ENCODE assay signal across 17 cellular contexts in genomic region chr2:20631617-20632307, GRCh38. TPM values are rescaled to one million over a fixed set of nuclear protein-coding genes. Genes with fewer than 3 reads are reported as not detected.
A peak's percentile ranks its signal among the peaks of the same experiment; 100 is the strongest.
DNase-seq lines count a peak whose midpoint lies in the region; ATAC-seq and TF ChIP-seq lines count a peak whose summit lies in the region.
"Had no signal": no experiment of that assay in that cellular context is flagged by ENCODE, and none has a peak within 500 bp of the region (broad histone marks: within the 10 kb centered on the region; RNA-seq: fewer than 3 reads in every experiment).

No MANE protein-coding gene starts in this region.

- no peaks in the 10 kb centered on the region for H3K9me2 ChIP-seq in hepatocyte (replicated peaks; ENCODE audit: insufficient read depth)

- H3K9ac ChIP-seq in rectal smooth muscle tissue (ENCODE audit: low read length): no peak overlapping the region

- ATAC-seq in gastroesophageal sphincter (no peak), HG02571 (IDR thresholded peaks at IDR 0.05; ENCODE audit: unreplicated experiment) (no peak)

- H3K9me3 ChIP-seq in left ventricle myocardium inferior (replicated peaks) (no peaks in the 10 kb centered on the region), gastroesophageal sphincter (no peaks in the 10 kb centered on the region), hepatocyte (ENCODE audit: low read depth) (no peaks in the 10 kb centered on the region)

- peaks cover 9% of the 10 kb centered on the region for H3K36me3 ChIP-seq in left ventricle myocardium inferior
- peaks cover 0 to 11% of the 10 kb centered on the region in 2 donors for H3K36me3 ChIP-seq in gastroesophageal sphincter
- peaks cover 6% of the 10 kb centered on the region for H3K36me3 ChIP-seq in rectal smooth muscle tissue (ENCODE audit: control insufficient read depth, insufficient read depth, low read length)
- H3K36me3 ChIP-seq in hepatocyte (replicated peaks; ENCODE audit: insufficient read depth, low read depth): no peaks in the 10 kb centered on the region

- H3K27ac ChIP-seq in left ventricle myocardium inferior (replicated peaks) (no peak overlapping the region), gastroesophageal sphincter (peak overlapping the region; percentile 87 to 99 (median 96)), rectal smooth muscle tissue (ENCODE audit: low read depth, low read length) (peak overlapping the region; percentile 95), hepatocyte (no peak overlapping the region)
- H3K27ac ChIP-seq: C4-2B had no signal

- H3K27me3 ChIP-seq in left ventricle myocardium inferior (ENCODE audit: low read depth) (no peaks in the 10 kb centered on the region), gastroesophageal sphincter (no peaks in the 10 kb centered on the region), rectal smooth muscle tissue (ENCODE audit: control insufficient read depth, insufficient read depth, low read length) (no peaks in the 10 kb centered on the region), hepatocyte (no peaks in the 10 kb centered on the region)

- no peak overlapping the region for H2AFZ ChIP-seq in hepatocyte

- H3K79me2 ChIP-seq in hepatocyte: no peaks in the 10 kb centered on the region

- TF ChIP-seq POLR2A in gastroesophageal sphincter (IDR thresholded peaks at IDR 0.05): no peak

- no peak for TF ChIP-seq EP300 in gastroesophageal sphincter (IDR thresholded peaks at IDR 0.05)

- peak; percentile 10 for DNase-seq in left ventricle myocardium inferior
- no peak for DNase-seq in cardiac septum (ENCODE audit: low spot score)
- DNase-seq in NCI-H774 (lab: John Stamatoyannopoulos, UW): no peak
- no peak for DNase-seq in hepatocyte (ENCODE audit: low spot score)
- DNase-seq: EL, HFFc6, NCI-H187 treated with DMSO at 0.1 percent for 48 hours, NCI-H69, OCI-M1 had no signal

- TF ChIP-seq CTCF in left ventricle myocardium inferior (IDR thresholded peaks at IDR 0.05; ENCODE audit: borderline replicate concordance) (no peak), gastroesophageal sphincter (IDR thresholded peaks at IDR 0.05) (no peak), hepatocyte (IDR thresholded peaks at IDR 0.05; ENCODE audit: poor library complexity) (no peak)

- no peaks in the 10 kb centered on the region for H4K20me1 ChIP-seq in hepatocyte (ENCODE audit: insufficient read depth, poor library complexity, severe bottlenecking)

- no peak overlapping the region for H3K4me3 ChIP-seq in left ventricle myocardium inferior
- no peak overlapping the region for H3K4me3 ChIP-seq in gastroesophageal sphincter
- no peak overlapping the region for H3K4me3 ChIP-seq in rectal smooth muscle tissue (ENCODE audit: low read length)
- no peak overlapping the region for H3K4me3 ChIP-seq in hepatocyte

- WGBS in gastroesophageal sphincter (ENCODE audit: low coverage in 1 of 2), 2 donors: 89 to 100% methylated on average over 2 to 3 of the region's 6 CpGs
- WGBS in hepatocyte (ENCODE audit: low lambda C conversion rate, missing lambda C conversion rate): 89% methylated on average over 6 of the region's 6 CpGs

- no peak overlapping the region for H3K4me2 ChIP-seq in hepatocyte

- H3K4me1 ChIP-seq in left ventricle myocardium inferior (peaks cover 52% of the 10 kb centered on the region), gastroesophageal sphincter (peaks cover 8 to 100% (median 39%) of the 10 kb centered on the region in 3 donors), rectal smooth muscle tissue (ENCODE audit: control insufficient read depth, insufficient read depth, low read length) (peaks cover 38% of the 10 kb centered on the region), hepatocyte (ENCODE audit: insufficient read depth) (peaks cover 16% of the 10 kb centered on the region)

- intact Hi-C loops in left ventricle myocardium inferior (cut with micrococcal nuclease): no loop called here
- intact Hi-C loops in cardiac septum (cut with DNase I): loop anchor here (5.0 kb wide), 1 partner anchor 109 kb away; no protein-coding TSS in a partner anchor

RNA-seq across cellular contexts. Expression of gene HS1BP3, which starts 19.1 kb away (rescaled TPM):
- total RNA-seq in left ventricle myocardium inferior: 16.6 TPM
- 15.6 TPM for total RNA-seq in cardiac septum
- total RNA-seq in gastroesophageal sphincter: 10 to 100 TPM; 42.8 to 89.1 (median 61.4) TPM
- total RNA-seq in hepatocyte: 25.8 and 26.8 TPM in 2 replicates
- 26.3 and 29.6 TPM in 2 replicates for polyA plus RNA-seq in hepatocyte

RNA-seq across cellular contexts. Expression of gene GDF7, which starts 35.2 kb away (rescaled TPM):
- total RNA-seq in left ventricle myocardium inferior: 0.58 TPM
- 0.94 TPM for total RNA-seq in cardiac septum
- total RNA-seq in gastroesophageal sphincter: 10 to 100 TPM in 3 of 4 donors, 1 to 10 TPM in 1; 1.2 to 19.9 (median 15.3) TPM
- 0.24 and 0.37 TPM in 2 replicates for total RNA-seq in hepatocyte
- 0.10 and 0.24 TPM in 2 replicates for polyA plus RNA-seq in hepatocyte
- total RNA-seq: A673, HT-29, LHCN-M2, RPMI7951 had no signal

Comparison
In these comparisons a context has a peak if more than half of its experiments do, and no peak if none do; other contexts are left out.
1. H3K27ac ChIP-seq: peak in gastroesophageal sphincter (4 of 4) and rectal smooth muscle tissue (single experiment); none in left ventricle myocardium inferior (single experiment) and hepatocyte (single experiment).